Comparison of ENCODE assay signal across 28 cellular contexts in genomic region chr16:85182286-85182685, GRCh38.
"Had no signal": no experiment of that assay in that cellular context is flagged by ENCODE, and none has a peak within 500 bp of the region (broad histone marks: within the 10 kb centered on the region; RNA-seq: fewer than 3 reads in every experiment).

No MANE protein-coding gene starts in this region.

- DNase-seq: activated CD4-positive, alpha-beta memory T cell treated with anti-CD3 and anti-CD28 coated beads for 36 hours; activated CD4-positive, alpha-beta T cell treated with anti-CD3 and anti-CD28 coated beads for 36 hours; activated CD4-positive, alpha-beta T cell treated with anti-CD3 and anti-CD28 coated beads, Interleukin-2, amount 10 ng/mL, durations not matched to agents 24 days and 14 days; activated CD4-positive, CD25-positive, alpha-beta regulatory T cell; activated CD4-positive, CD25-positive, alpha-beta regulatory T cell treated with anti-CD3 and anti-CD28 coated beads, Interleukin-2, amount 50 U/mL, for 72 hours; activated CD8-positive, alpha-beta memory T cell treated with anti-CD3 and anti-CD28 coated beads, Interleukin-2, amount 10 ng/mL, durations not matched to agents 7 days and 5 days; activated CD8-positive, alpha-beta memory T cell treated with anti-CD3 and anti-CD28 coated beads, Interleukin-2, amount 50 U/mL, for 4 hours; activated CD8-positive, alpha-beta T cell treated with anti-CD3 and anti-CD28 coated beads, Interleukin-2, amount 10 ng/mL, durations not matched to agents 7 days and 5 days; activated effector memory CD4-positive, alpha-beta T cell treated with anti-CD3 and anti-CD28 coated beads, Interleukin-2, amount 50 U/mL, for 16 hours; activated naive CD4-positive, alpha-beta T cell treated with anti-CD3 and anti-CD28 coated beads for 36 hours; activated naive CD8-positive, alpha-beta T cell treated with anti-CD3 and anti-CD28 coated beads for 36 hours; activated naive CD8-positive, alpha-beta T cell treated with anti-CD3 and anti-CD28 coated beads, Interleukin-2, amount 50 U/mL, for 24 hours; activated T-cell treated with anti-CD3 and anti-CD28 coated beads, Interleukin-2, amount 50 U/mL, for 1 hour; activated T-cell treated with anti-CD3 and anti-CD28 coated beads, Interleukin-2, amount 50 U/mL, for 48 hours; caudate nucleus; cortex of kidney; dermis blood vessel endothelial cell; effector CD4-positive, alpha-beta T cell; effector memory CD8-positive, alpha-beta T cell; erythroblast; foreskin keratinocyte; glutamatergic neuron; T-helper 2 cell had no signal

- H3K4me3 ChIP-seq: ascending aorta, breast epithelium, esophagus muscularis mucosa, gastrocnemius medialis had no signal

- FAIRE-seq: colon had no signal

- H3K9me3 ChIP-seq: ascending aorta had no signal

- H3K4me1 ChIP-seq: breast epithelium, foreskin keratinocyte had no signal

- H3K36me3 ChIP-seq: ascending aorta, breast epithelium had no signal

- ATAC-seq: activated CD4-positive, alpha-beta T cell treated with anti-CD3 and anti-CD28 coated beads for 36 hours; activated CD8-positive, alpha-beta memory T cell treated with anti-CD3 and anti-CD28 coated beads, Interleukin-2, amount 10 ng/mL, durations not matched to agents 7 days and 5 days; activated CD8-positive, alpha-beta T cell treated with anti-CD3 and anti-CD28 coated beads, Interleukin-2, amount 10 ng/mL, durations not matched to agents 7 days and 5 days; activated naive CD8-positive, alpha-beta T cell treated with anti-CD3 and anti-CD28 coated beads, Interleukin-2, amount 50 U/mL, for 24 hours; effector memory CD8-positive, alpha-beta T cell; foreskin keratinocyte had no signal

- H3K27ac ChIP-seq: ascending aorta, breast epithelium, esophagus muscularis mucosa, foreskin keratinocyte had no signal

- H3K27me3 ChIP-seq: ascending aorta, breast epithelium, esophagus muscularis mucosa, foreskin keratinocyte, gastrocnemius medialis had no signal
